11 cellular contexts compared by ENCODE assay signal in genomic region chr11:100612766-100613165, GRCh38.
DNase-seq lines count a peak whose midpoint lies in the region; ATAC-seq lines count a peak whose summit lies in the region.
"Had no signal": no experiment of that assay in that cellular context is flagged by ENCODE, and none has a peak within 500 bp of the region (broad histone marks: within the 10 kb centered on the region; RNA-seq: fewer than 3 reads in every experiment).

No MANE protein-coding gene starts in this region.

- H3K36me3 Mint-ChIP-seq in T-helper 17 cell (ENCODE audit: low read depth): no peaks in the 10 kb centered on the region
- H3K36me3 Mint-ChIP-seq: stimulated activated effector memory CD8-positive, alpha-beta T cell treated with anti-CD3 and anti-CD28 coated beads, Interleukin-12 subunit alpha, Interleukin-12 subunit beta, amount 100 ng/mL, for 72 hours had no signal

- H3K27ac Mint-ChIP-seq in T-helper 17 cell: no peak overlapping the region
- H3K27ac Mint-ChIP-seq: stimulated activated effector memory CD8-positive, alpha-beta T cell treated with anti-CD3 and anti-CD28 coated beads, Interleukin-12 subunit alpha, Interleukin-12 subunit beta, amount 100 ng/mL, for 72 hours had no signal

- H3K36me3 ChIP-seq in SJCRH30: no peaks in the 10 kb centered on the region

- H3K4me3 ChIP-seq in SJCRH30: no peak overlapping the region
- H3K4me3 ChIP-seq: K562 had no signal

- H3K9me3 ChIP-seq in T-helper 17 cell (ENCODE audit: control insufficient read depth, low read length, poor library complexity, severe bottlenecking): no peaks in the 10 kb centered on the region
- H3K9me3 ChIP-seq in SJCRH30 (replicated peaks): no peaks in the 10 kb centered on the region

- no peaks in the 10 kb centered on the region for H3K4me1 ChIP-seq in SJCRH30

- no peaks in the 10 kb centered on the region for H3K4me1 Mint-ChIP-seq in T-helper 17 cell
- H3K4me1 Mint-ChIP-seq: stimulated activated effector memory CD8-positive, alpha-beta T cell treated with anti-CD3 and anti-CD28 coated beads, Interleukin-12 subunit alpha, Interleukin-12 subunit beta, amount 100 ng/mL, for 72 hours had no signal

- H3K27ac ChIP-seq in SJCRH30: no peak overlapping the region

- DNase-seq in T-helper 17 cell (no peak), NCI-H2196 (lab: John Stamatoyannopoulos, UW; ENCODE audit: unreplicated experiment) (no peak), SJCRH30 (no peak)
- DNase-seq in stimulated activated CD4-positive, alpha-beta T cell treated with anti-CD3 and anti-CD28 coated beads, Interleukin-12 subunit alpha, Interleukin-12 subunit beta, amount 100 ng/mL, for 4 hours: no peak
- no peak for DNase-seq in stimulated activated CD4-positive, alpha-beta T cell treated with anti-CD3 and anti-CD28 coated beads, Interleukin-1b, Interleukin-23, amount 100 ng/mL, for 48 hours
- DNase-seq: activated effector memory CD4-positive, alpha-beta T cell treated with anti-CD3 and anti-CD28 coated beads, Interleukin-2, amount 50 U/mL, for 16 hours had no signal

- ATAC-seq in GM18498 (IDR thresholded peaks at IDR 0.05; ENCODE audit: unreplicated experiment): peak; percentile 79
- ATAC-seq in GM21576 (IDR thresholded peaks at IDR 0.05; ENCODE audit: unreplicated experiment): peak; percentile 84
- peak; percentile 99 for ATAC-seq in HG03378 (IDR thresholded peaks at IDR 0.05; ENCODE audit: unreplicated experiment)
- peak; percentile 54 for ATAC-seq in T-helper 17 cell
- ATAC-seq: K562; stimulated activated effector memory CD8-positive, alpha-beta T cell treated with anti-CD3 and anti-CD28 coated beads, Interleukin-12 subunit alpha, Interleukin-12 subunit beta, amount 100 ng/mL, for 72 hours had no signal

- H3K4me3 Mint-ChIP-seq in T-helper 17 cell: no peak overlapping the region
- H3K4me3 Mint-ChIP-seq: stimulated activated effector memory CD8-positive, alpha-beta T cell treated with anti-CD3 and anti-CD28 coated beads, Interleukin-12 subunit alpha, Interleukin-12 subunit beta, amount 100 ng/mL, for 72 hours had no signal

- H3K27me3 ChIP-seq in SJCRH30: no peaks in the 10 kb centered on the region

- no peaks in the 10 kb centered on the region for H3K27me3 Mint-ChIP-seq in T-helper 17 cell
